ENCODE assay signal across 1 cellular context in the genomic region with DNA sequence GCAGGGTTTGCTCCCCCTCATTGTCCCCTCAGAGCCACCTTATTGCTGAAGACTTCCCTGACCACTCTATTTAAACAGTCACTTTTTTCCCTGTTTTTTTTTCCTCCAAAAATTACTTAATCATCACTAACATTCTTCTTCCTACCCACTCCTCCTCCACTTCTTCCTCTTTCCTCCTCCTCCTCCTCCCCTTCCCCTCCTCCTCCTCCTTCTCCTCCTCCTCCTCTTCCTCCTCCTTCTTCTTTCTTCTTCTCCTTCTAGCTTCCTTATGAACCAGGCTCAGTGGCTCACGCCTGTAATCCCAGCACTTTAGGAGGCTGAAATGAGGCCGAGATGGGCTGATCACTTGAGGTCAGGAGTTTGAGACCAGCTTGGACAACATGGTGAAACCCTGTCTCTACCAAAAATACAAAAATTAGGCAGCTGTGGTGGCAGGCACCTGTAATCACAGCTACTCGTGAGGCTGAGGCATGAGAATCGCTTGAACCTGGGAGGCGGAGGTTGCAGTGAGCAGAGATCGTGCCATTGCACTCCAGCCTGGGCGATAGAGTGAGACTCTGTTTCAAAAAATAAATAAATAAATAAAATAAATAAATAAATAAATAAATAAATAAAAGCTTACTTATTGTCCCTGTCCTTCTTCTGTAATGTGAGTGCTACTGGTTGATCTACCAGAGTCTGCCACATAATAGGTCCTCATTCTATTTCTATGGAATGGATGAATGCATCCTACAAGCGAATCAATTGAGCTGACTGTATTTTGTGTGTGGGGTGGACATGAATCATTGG.
TF ChIP-seq lines count a peak whose summit lies in the region.

No MANE protein-coding gene starts in this region.

TF ChIP-seq in HEK293, 187 proteins besides CTCF, POLR2A, EP300 and RAD21 (continued from another document):
- TF ChIP-seq ZNF354C (tag by site-specific recombination; IDR thresholded peaks at IDR 0.05; ENCODE audit: borderline replicate concordance, low read depth) = 0 out of 2 replicates have a peak, but pooled peaks have one; percentile 52
- TF ChIP-seq ZNF558 (tag by site-specific recombination; IDR thresholded peaks at IDR 0.05) = peak; percentile 73
- peak; percentile 19; the same call in 1 of the 2 replicates for TF ChIP-seq SP3 (tag by site-specific recombination; IDR thresholded peaks at IDR 0.05)
- peak; percentile 44 for TF ChIP-seq ZNF654 (tag by site-specific recombination; IDR thresholded peaks at IDR 0.05; ENCODE audit: low read depth)
- TF ChIP-seq, protein P1, sequence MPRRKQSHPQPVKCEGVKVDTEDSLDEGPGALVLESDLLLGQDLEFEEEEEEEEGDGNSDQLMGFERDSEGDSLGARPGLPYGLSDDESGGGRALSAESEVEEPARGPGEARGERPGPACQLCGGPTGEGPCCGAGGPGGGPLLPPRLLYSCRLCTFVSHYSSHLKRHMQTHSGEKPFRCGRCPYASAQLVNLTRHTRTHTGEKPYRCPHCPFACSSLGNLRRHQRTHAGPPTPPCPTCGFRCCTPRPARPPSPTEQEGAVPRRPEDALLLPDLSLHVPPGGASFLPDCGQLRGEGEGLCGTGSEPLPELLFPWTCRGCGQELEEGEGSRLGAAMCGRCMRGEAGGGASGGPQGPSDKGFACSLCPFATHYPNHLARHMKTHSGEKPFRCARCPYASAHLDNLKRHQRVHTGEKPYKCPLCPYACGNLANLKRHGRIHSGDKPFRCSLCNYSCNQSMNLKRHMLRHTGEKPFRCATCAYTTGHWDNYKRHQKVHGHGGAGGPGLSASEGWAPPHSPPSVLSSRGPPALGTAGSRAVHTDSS (tag by site-specific recombination; IDR thresholded peaks at IDR 0.05) = peak; percentile 62; the same call in 1 of the 2 replicates
- TF ChIP-seq, protein P2, sequence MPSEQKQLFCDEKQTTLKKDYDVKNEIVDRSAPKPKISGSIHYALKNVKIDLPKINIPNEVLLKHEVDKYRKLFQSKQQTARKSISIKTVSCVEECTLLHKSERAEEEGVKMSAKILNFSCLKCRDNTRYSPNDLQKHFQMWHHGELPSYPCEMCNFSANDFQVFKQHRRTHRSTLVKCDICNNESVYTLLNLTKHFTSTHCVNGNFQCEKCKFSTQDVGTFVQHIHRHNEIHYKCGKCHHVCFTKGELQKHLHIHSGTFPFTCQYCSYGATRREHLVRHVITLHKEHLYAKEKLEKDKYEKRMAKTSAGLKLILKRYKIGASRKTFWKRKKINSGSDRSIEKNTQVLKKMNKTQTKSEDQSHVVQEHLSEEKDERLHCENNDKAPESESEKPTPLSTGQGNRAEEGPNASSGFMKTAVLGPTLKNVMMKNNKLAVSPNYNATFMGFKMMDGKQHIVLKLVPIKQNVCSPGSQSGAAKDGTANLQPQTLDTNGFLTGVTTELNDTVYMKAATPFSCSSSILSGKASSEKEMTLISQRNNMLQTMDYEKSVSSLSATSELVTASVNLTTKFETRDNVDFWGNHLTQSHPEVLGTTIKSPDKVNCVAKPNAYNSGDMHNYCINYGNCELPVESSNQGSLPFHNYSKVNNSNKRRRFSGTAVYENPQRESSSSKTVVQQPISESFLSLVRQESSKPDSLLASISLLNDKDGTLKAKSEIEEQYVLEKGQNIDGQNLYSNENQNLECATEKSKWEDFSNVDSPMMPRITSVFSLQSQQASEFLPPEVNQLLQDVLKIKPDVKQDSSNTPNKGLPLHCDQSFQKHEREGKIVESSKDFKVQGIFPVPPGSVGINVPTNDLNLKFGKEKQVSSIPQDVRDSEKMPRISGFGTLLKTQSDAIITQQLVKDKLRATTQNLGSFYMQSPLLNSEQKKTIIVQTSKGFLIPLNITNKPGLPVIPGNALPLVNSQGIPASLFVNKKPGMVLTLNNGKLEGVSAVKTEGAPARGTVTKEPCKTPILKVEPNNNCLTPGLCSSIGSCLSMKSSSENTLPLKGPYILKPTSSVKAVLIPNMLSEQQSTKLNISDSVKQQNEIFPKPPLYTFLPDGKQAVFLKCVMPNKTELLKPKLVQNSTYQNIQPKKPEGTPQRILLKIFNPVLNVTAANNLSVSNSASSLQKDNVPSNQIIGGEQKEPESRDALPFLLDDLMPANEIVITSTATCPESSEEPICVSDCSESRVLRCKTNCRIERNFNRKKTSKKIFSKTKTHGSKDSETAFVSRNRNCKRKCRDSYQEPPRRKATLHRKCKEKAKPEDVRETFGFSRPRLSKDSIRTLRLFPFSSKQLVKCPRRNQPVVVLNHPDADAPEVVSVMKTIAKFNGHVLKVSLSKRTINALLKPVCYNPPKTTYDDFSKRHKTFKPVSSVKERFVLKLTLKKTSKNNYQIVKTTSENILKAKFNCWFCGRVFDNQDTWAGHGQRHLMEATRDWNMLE (tag by site-specific recombination; conservative IDR thresholded peaks at IDR 0.05; ENCODE audit: low read depth) = peak; percentile 92
- TF ChIP-seq ZNF664 (tag by site-specific recombination; IDR thresholded peaks at IDR 0.05) = peak; percentile 67; the same call in 1 of the 2 replicates
- TF ChIP-seq ZFHX2 (tag by site-specific recombination; conservative IDR thresholded peaks at IDR 0.05) = peak; percentile 81
- TF ChIP-seq ZNF629 (tag by site-specific recombination; IDR thresholded peaks at IDR 0.05) = peak; percentile 65
- TF ChIP-seq ZNF266 (tag by site-specific recombination; IDR thresholded peaks at IDR 0.05; ENCODE audit: low read depth) = peak; percentile 76
- TF ChIP-seq, protein P3, sequence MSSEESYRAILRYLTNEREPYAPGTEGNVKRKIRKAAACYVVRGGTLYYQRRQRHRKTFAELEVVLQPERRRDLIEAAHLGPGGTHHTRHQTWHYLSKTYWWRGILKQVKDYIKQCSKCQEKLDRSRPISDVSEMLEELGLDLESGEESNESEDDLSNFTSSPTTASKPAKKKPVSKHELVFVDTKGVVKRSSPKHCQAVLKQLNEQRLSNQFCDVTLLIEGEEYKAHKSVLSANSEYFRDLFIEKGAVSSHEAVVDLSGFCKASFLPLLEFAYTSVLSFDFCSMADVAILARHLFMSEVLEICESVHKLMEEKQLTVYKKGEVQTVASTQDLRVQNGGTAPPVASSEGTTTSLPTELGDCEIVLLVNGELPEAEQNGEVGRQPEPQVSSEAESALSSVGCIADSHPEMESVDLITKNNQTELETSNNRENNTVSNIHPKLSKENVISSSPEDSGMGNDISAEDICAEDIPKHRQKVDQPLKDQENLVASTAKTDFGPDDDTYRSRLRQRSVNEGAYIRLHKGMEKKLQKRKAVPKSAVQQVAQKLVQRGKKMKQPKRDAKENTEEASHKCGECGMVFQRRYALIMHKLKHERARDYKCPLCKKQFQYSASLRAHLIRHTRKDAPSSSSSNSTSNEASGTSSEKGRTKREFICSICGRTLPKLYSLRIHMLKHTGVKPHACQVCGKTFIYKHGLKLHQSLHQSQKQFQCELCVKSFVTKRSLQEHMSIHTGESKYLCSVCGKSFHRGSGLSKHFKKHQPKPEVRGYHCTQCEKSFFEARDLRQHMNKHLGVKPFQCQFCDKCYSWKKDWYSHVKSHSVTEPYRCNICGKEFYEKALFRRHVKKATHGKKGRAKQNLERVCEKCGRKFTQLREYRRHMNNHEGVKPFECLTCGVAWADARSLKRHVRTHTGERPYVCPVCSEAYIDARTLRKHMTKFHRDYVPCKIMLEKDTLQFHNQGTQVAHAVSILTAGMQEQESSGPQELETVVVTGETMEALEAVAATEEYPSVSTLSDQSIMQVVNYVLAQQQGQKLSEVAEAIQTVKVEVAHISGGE (tag by site-specific recombination; conservative IDR thresholded peaks at IDR 0.05; ENCODE audit: low read depth) = peak; percentile 79
- peak; percentile 74 for TF ChIP-seq ZBTB8A (tag by site-specific recombination; IDR thresholded peaks at IDR 0.05)
- 0 out of 2 replicates have a peak, but pooled peaks have one; percentile 22 for TF ChIP-seq ZNF138 (tag by site-specific recombination; IDR thresholded peaks at IDR 0.05; ENCODE audit: borderline replicate concordance)
- peak; percentile 95 for TF ChIP-seq ZNF560 (tag by site-specific recombination; IDR thresholded peaks at IDR 0.05; ENCODE audit: borderline replicate concordance)
- TF ChIP-seq ZNF404 (tag by site-specific recombination; IDR thresholded peaks at IDR 0.05) = peak; percentile 67; the same call in 1 of the 2 replicates
- peak; percentile 95 for TF ChIP-seq ZNF394 (tag by site-specific recombination; IDR thresholded peaks at IDR 0.05; ENCODE audit: borderline replicate concordance)
- TF ChIP-seq MYNN (tag by site-specific recombination; IDR thresholded peaks at IDR 0.05; ENCODE audit: borderline replicate concordance) = peak; percentile 38; the same call in 1 of the 2 replicates
- TF ChIP-seq ZNF510 (tag by site-specific recombination; IDR thresholded peaks at IDR 0.05; ENCODE audit: insufficient replicate concordance) = peak; percentile 75
- peak; percentile 55; the same call in 1 of the 2 replicates for TF ChIP-seq ZFP37 (tag by site-specific recombination; IDR thresholded peaks at IDR 0.05)
- peak; percentile 93 for TF ChIP-seq ZNF426 (tag by site-specific recombination; IDR thresholded peaks at IDR 0.05)
- TF ChIP-seq ZNF341 (tag by site-specific recombination; IDR thresholded peaks at IDR 0.05; ENCODE audit: low read depth) = 0 out of 2 replicates have a peak, but pooled peaks have one; percentile 18
- TF ChIP-seq ZBTB1 (tag by site-specific recombination; IDR thresholded peaks at IDR 0.05) = peak; percentile 81; the same call in 1 of the 2 replicates
- peak; percentile 81; the same call in 1 of the 2 replicates for TF ChIP-seq GLI2 (tag by site-specific recombination; IDR thresholded peaks at IDR 0.05; ENCODE audit: borderline replicate concordance, low read depth)
- TF ChIP-seq ZNF555 (tag by site-specific recombination; conservative IDR thresholded peaks at IDR 0.05) = peak; percentile 85
- peak; percentile 35; the same call in 1 of the 2 replicates for TF ChIP-seq KLF7 (tag by site-specific recombination; IDR thresholded peaks at IDR 0.05; ENCODE audit: borderline replicate concordance)
- TF ChIP-seq ZNF623 (tag by site-specific recombination; IDR thresholded peaks at IDR 0.05) = peak; percentile 76
- peak; percentile 60; the same call in 1 of the 2 replicates for TF ChIP-seq RBAK (tag by site-specific recombination; IDR thresholded peaks at IDR 0.05)
- TF ChIP-seq ZNF202 (tag by site-specific recombination; IDR thresholded peaks at IDR 0.05; ENCODE audit: borderline replicate concordance) = peak; percentile 81; the same call in 1 of the 2 replicates
- TF ChIP-seq, protein P4, sequence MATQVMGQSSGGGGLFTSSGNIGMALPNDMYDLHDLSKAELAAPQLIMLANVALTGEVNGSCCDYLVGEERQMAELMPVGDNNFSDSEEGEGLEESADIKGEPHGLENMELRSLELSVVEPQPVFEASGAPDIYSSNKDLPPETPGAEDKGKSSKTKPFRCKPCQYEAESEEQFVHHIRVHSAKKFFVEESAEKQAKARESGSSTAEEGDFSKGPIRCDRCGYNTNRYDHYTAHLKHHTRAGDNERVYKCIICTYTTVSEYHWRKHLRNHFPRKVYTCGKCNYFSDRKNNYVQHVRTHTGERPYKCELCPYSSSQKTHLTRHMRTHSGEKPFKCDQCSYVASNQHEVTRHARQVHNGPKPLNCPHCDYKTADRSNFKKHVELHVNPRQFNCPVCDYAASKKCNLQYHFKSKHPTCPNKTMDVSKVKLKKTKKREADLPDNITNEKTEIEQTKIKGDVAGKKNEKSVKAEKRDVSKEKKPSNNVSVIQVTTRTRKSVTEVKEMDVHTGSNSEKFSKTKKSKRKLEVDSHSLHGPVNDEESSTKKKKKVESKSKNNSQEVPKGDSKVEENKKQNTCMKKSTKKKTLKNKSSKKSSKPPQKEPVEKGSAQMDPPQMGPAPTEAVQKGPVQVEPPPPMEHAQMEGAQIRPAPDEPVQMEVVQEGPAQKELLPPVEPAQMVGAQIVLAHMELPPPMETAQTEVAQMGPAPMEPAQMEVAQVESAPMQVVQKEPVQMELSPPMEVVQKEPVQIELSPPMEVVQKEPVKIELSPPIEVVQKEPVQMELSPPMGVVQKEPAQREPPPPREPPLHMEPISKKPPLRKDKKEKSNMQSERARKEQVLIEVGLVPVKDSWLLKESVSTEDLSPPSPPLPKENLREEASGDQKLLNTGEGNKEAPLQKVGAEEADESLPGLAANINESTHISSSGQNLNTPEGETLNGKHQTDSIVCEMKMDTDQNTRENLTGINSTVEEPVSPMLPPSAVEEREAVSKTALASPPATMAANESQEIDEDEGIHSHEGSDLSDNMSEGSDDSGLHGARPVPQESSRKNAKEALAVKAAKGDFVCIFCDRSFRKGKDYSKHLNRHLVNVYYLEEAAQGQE (tag by site-specific recombination; IDR thresholded peaks at IDR 0.05) = peak; percentile 65
- peak; percentile 32; the same call in 1 of the 2 replicates for TF ChIP-seq GFI1B (tag by site-specific recombination; IDR thresholded peaks at IDR 0.05)
- peak; percentile 67; the same call in 1 of the 2 replicates for TF ChIP-seq ZNF501 (tag by site-specific recombination; IDR thresholded peaks at IDR 0.05)
- TF ChIP-seq ZNF140 (tag by site-specific recombination; IDR thresholded peaks at IDR 0.05) = peak; percentile 76; the same call in 1 of the 2 replicates
- 0 out of 2 replicates have a peak, but pooled peaks have one; percentile 16 for TF ChIP-seq ZNF791 (tag by site-specific recombination; IDR thresholded peaks at IDR 0.05)
